In genomic region chr1:164671597-164672327, GRCh38 we compare ENCODE assay signal across 19 cellular contexts.
DNase-seq lines count a peak whose midpoint lies in the region; ATAC-seq lines count a peak whose summit lies in the region.
"Had no signal": no experiment of that assay in that cellular context is flagged by ENCODE, and none has a peak within 500 bp of the region (broad histone marks: within the 10 kb centered on the region; RNA-seq: fewer than 3 reads in every experiment).

No MANE protein-coding gene starts in this region.

- H4K5ac ChIP-seq in mesendoderm (ENCODE audit: low read length): no peak overlapping the region

- no peak overlapping the region for H2AK5ac ChIP-seq in mesendoderm (ENCODE audit: low read length)

- H2BK15ac ChIP-seq in mesendoderm (replicated peaks; ENCODE audit: low read depth): no peak overlapping the region

- no peak overlapping the region for H2BK120ac ChIP-seq in mesendoderm (ENCODE audit: low read depth, low read length)

- no peak for ATAC-seq in right cardiac atrium
- ATAC-seq in Right ventricle myocardium inferior: no peak
- ATAC-seq: stimulated activated naive CD8-positive, alpha-beta T cell treated with anti-CD3 and anti-CD28 coated beads, Interleukin-15, Interleukin-2, amounts not matched to agents 100 U/mL and 50 U/mL, for 24 hours had no signal

- intact Hi-C loops in right cardiac atrium (cut with DNase I): no loop called here
- intact Hi-C loops in Right ventricle myocardium inferior (cut with DNase I): no loop called here

- H3K9me3 ChIP-seq in right cardiac atrium (ENCODE audit: control insufficient read depth, low read length) (no peaks in the 10 kb centered on the region), ectodermal cell (ENCODE audit: control insufficient read depth, low read length) (no peaks in the 10 kb centered on the region)

- H3K36me3 ChIP-seq in ectodermal cell (ENCODE audit: control insufficient read depth, insufficient read depth, low read length) (no peaks in the 10 kb centered on the region), mesendoderm (ENCODE audit: control insufficient read depth, insufficient read depth, low read length) (no peaks in the 10 kb centered on the region)
- H3K36me3 ChIP-seq: heart left ventricle had no signal

- no peak overlapping the region for H3K56ac ChIP-seq in mesendoderm (ENCODE audit: low read length)

- no peak overlapping the region for H3K9ac ChIP-seq in mesendoderm (ENCODE audit: low read length)

- H3K4me3 ChIP-seq in right cardiac atrium (ENCODE audit: low read length): no peak overlapping the region
- H3K4me3 ChIP-seq in ectodermal cell (ENCODE audit: insufficient read depth, low read depth, low read length): no peak overlapping the region
- H3K4me3 ChIP-seq in mesendoderm (ENCODE audit: low read length): no peak overlapping the region
- H3K4me3 ChIP-seq: heart left ventricle had no signal

- no peak overlapping the region for H4K8ac ChIP-seq in mesendoderm (ENCODE audit: low read depth, low read length)

- H3K4me2 ChIP-seq in mesendoderm (ENCODE audit: low read length): no peak overlapping the region

- H3K18ac ChIP-seq in mesendoderm (ENCODE audit: low read length): no peak overlapping the region

- H3K4ac ChIP-seq in mesendoderm (ENCODE audit: low read depth, low read length): no peak overlapping the region

- 53% methylated on average over 6 of the region's 6 CpGs for WGBS in right cardiac atrium
- WGBS in ectodermal cell, 2 experiments: 80 to 82% methylated on average over 5 to 6 of the region's 6 CpGs
- no CpG with 5 or more reads among the region's 6 CpGs for WGBS in mesendoderm (ENCODE audit: extremely low coverage, insufficient coverage, low lambda C conversion rate)

- peaks cover 2% of the 10 kb centered on the region for H3K79me2 ChIP-seq in mesendoderm (ENCODE audit: control insufficient read depth, insufficient read depth, low read length)

- peaks cover 18% of the 10 kb centered on the region for H3K79me1 ChIP-seq in mesendoderm (ENCODE audit: low read length)

- H3K23ac ChIP-seq in mesendoderm (ENCODE audit: low read length): peak overlapping the region; percentile 29

- DNase-seq in right cardiac atrium (no peak), Right ventricle myocardium inferior (ENCODE audit: missing footprints) (no peak), mesendoderm (no peak), Kasumi-1 (lab: John Stamatoyannopoulos, UW) (no peak), GF-D8 (lab: John Stamatoyannopoulos, UW) (no peak), GM19238 (ENCODE audit: insufficient read length, low spot score) (no peak)
- no peak for DNase-seq in stimulated activated CD4-positive, alpha-beta T cell treated with anti-CD3 and anti-CD28 coated beads, Interleukin-4, amount 100 ng/mL, for 4 hours
- DNase-seq: activated CD4-positive, alpha-beta T cell treated with anti-CD3 and anti-CD28 coated beads, Interleukin-2, amount 10 ng/mL, durations not matched to agents 24 days and 14 days; activated naive CD8-positive, alpha-beta T cell treated with anti-CD3 and anti-CD28 coated beads, Interleukin-2, amount 10 ng/mL, durations not matched to agents 7 days and 5 days; activated T-cell treated with anti-CD3 and anti-CD28 coated beads, Interleukin-2, amount 50 U/mL, for 24 hours; GDM1; heart left ventricle; KBM-7; kidney; NCI-H1105; SHP77 treated with DMSO at 0.1 percent for 48 hours; stimulated activated naive CD8-positive, alpha-beta T cell treated with anti-CD3 and anti-CD28 coated beads, Interleukin-15, Interleukin-2, amounts not matched to agents 100 U/mL and 50 U/mL, for 24 hours; T-helper 9 cell had no signal

- H3K27me3 ChIP-seq in right cardiac atrium (ENCODE audit: control insufficient read depth, insufficient read depth) (no peaks in the 10 kb centered on the region), ectodermal cell (ENCODE audit: control insufficient read depth, insufficient read depth, low read length, poor library complexity, severe bottlenecking) (no peaks in the 10 kb centered on the region), mesendoderm (ENCODE audit: insufficient read depth, low read length, poor library complexity) (no peaks in the 10 kb centered on the region)
- H3K27me3 ChIP-seq: heart left ventricle had no signal

- H3K27ac ChIP-seq in right cardiac atrium (ENCODE audit: low read length) (peak overlapping the region; percentile 31), ectodermal cell (ENCODE audit: insufficient read depth, low read depth, low read length, poor library complexity, severe bottlenecking) (peak overlapping the region; percentile 53), mesendoderm (ENCODE audit: low read depth, low read length) (no peak overlapping the region)

- H3K4me1 ChIP-seq in right cardiac atrium (ENCODE audit: control insufficient read depth, insufficient read depth, low read length): peaks cover 11% of the 10 kb centered on the region
- peaks cover 13% of the 10 kb centered on the region for H3K4me1 ChIP-seq in ectodermal cell (ENCODE audit: control insufficient read depth, insufficient read depth, low read length)
- H3K4me1 ChIP-seq in mesendoderm (ENCODE audit: control insufficient read depth, low read depth, low read length): no peaks in the 10 kb centered on the region

- no peak overlapping the region for H2BK5ac ChIP-seq in mesendoderm (ENCODE audit: low read length)
